7 cellular contexts compared by ENCODE assay signal in genomic region chr5:16455670-16456069, GRCh38. TPM values are rescaled to one million over a fixed set of nuclear protein-coding genes. Genes with fewer than 3 reads are reported as not detected.
A peak's percentile ranks its signal among the peaks of the same experiment; 100 is the strongest.
DNase-seq lines count a peak whose midpoint lies in the region; ATAC-seq, FAIRE-seq and TF ChIP-seq lines count a peak whose summit lies in the region.

No MANE protein-coding gene starts in this region.

- H3K36me3 ChIP-seq in K562 (ENCODE audit: control insufficient read depth, insufficient read depth, low read length), result peaks cover 95% of the 10 kb centered on the region

- H3K9ac ChIP-seq in K562 (ENCODE audit: insufficient read depth in 1 of 2, low read depth in 2 of 2, low read length in 2 of 2), result no peak overlapping the region

- no peaks in the 10 kb centered on the region for H3K27me3 Mint-ChIP-seq in osteocyte (ENCODE audit: unreplicated experiment)

- in situ Hi-C loops in K562 (cut with MboI), result loop anchor here (10.0 kb wide), 2 partner anchors 101 to 291 kb away; no protein-coding TSS in a partner anchor

- 89% methylated on average over 5 of the region's 5 CpGs for WGBS in K562 (ENCODE audit: insufficient coverage, low coverage, missing lambda C conversion rate)

- ATAC-seq in GM18868 (IDR thresholded peaks at IDR 0.05; ENCODE audit: unreplicated experiment), result peak; percentile 24
- peak; percentile 16 for ATAC-seq in HG03354 (IDR thresholded peaks at IDR 0.05; ENCODE audit: poor library complexity, severe bottlenecking, unreplicated experiment)
- ATAC-seq in K562, result no peak
- no peak for ATAC-seq in GM21723 (IDR thresholded peaks at IDR 0.05; ENCODE audit: unreplicated experiment)
- no peak for ATAC-seq in HG03378 (IDR thresholded peaks at IDR 0.05; ENCODE audit: unreplicated experiment)

- H3K4me1 ChIP-seq in K562 (replicated peaks in 1 of 2; ENCODE audit: control insufficient read depth in 2 of 2, insufficient read depth in 2 of 2, low read length in 2 of 2), result peaks cover 0 to 16% of the 10 kb centered on the region in 2 experiments; a peak in 2 of 5 replicates

- TF ChIP-seq RAD21 in K562 (CRISPR knock-in tag; conservative IDR thresholded peaks at IDR 0.05 in 1 of 2, IDR thresholded peaks at IDR 0.05 in 1 of 2), result no peak

- no peak overlapping the region for H3K4me3 ChIP-seq in K562

- no peaks in the 10 kb centered on the region for H3K9me3 ChIP-seq in K562 (replicated peaks; ENCODE audit: control insufficient read depth, insufficient read depth, low read depth, low read length)

- CTCF ChIA-PET in K562 (lab: Yijun Ruan, JAX; ENCODE audit: low intra/inter-chr PET ratio), result interaction anchor here (2.1 kb wide), 1 partner anchor 109 kb away, joined by 4 read pairs; no protein-coding TSS in a partner anchor

- intact Hi-C loops in K562 (cut with micrococcal nuclease), result loop anchor here (1.0 to 2.0 kb wide), 2 partner anchors 110 to 295 kb away; no protein-coding TSS in a partner anchor

- no TSS peak for BruUV-seq in K562 (replicated peaks; lab: Mats Ljungman, UMichigan)

- no peaks in the 10 kb centered on the region for H3K27me3 ChIP-seq in K562 (ENCODE audit: control insufficient read depth in 2 of 2, insufficient read depth in 2 of 2, low read length in 2 of 2)

- H3K27ac ChIP-seq in K562 (ENCODE audit: extremely low read depth, low read depth, low read length), result peak overlapping the region; percentile 51; the same call in 2 of the 3 replicates

- no peak overlapping the region for H2AFZ ChIP-seq in K562 (ENCODE audit: low read depth, low read length)

- H3K4me3 Mint-ChIP-seq in osteocyte (ENCODE audit: unreplicated experiment), result no peak overlapping the region

- TF ChIP-seq POLR2A in K562 (conservative IDR thresholded peaks at IDR 0.05), result no peak

- POLR2A ChIA-PET in K562 (lab: Yijun Ruan, JAX), result interaction anchor here (0.6 to 1.7 kb wide), 5 partner anchors 9 to 576 kb away, joined by 3 to 7 read pairs (median 3); no protein-coding TSS in a partner anchor

- no peak for FAIRE-seq in K562 (lab: Jason Lieb, UNC)

- DNase-seq in K562 (ENCODE audit: extremely low read depth in 1 of 4, low spot score in 3 of 4), result no peak
- no peak for DNase-seq in osteocyte (ENCODE audit: extremely low spot score, unreplicated experiment)
- DNase-seq in HT-29 (ENCODE audit: low spot score), result no peak

- H3K4me1 Mint-ChIP-seq in osteocyte (ENCODE audit: unreplicated experiment), result peaks cover 9% of the 10 kb centered on the region

- peaks cover 4% of the 10 kb centered on the region for H3K9me1 ChIP-seq in K562 (ENCODE audit: control insufficient read depth, insufficient read depth, low read length)

- peaks cover 47% of the 10 kb centered on the region for H3K36me3 Mint-ChIP-seq in osteocyte (ENCODE audit: unreplicated experiment)

- H3K27ac Mint-ChIP-seq in osteocyte (ENCODE audit: unreplicated experiment), result peak overlapping the region; percentile 28

- H3K4me2 ChIP-seq in K562 (ENCODE audit: insufficient read depth, low read length), result peak overlapping the region; percentile 19; the same call in 1 of the 2 replicates

- TF ChIP-seq EP300 in K562 (IDR thresholded peaks at IDR 0.05; ENCODE audit: low read length), result no peak

- TF ChIP-seq CTCF in K562 (IDR thresholded peaks at IDR 0.05 in 2 of 3, conservative IDR thresholded peaks at IDR 0.05 in 1 of 3; ENCODE audit: insufficient read depth in 2 of 3, low read depth in 1 of 3, low read length in 3 of 3), result no peak
- TF ChIP-seq CTCF in osteocyte (IDR thresholded peaks at IDR 0.05), result no peak

- H4K20me1 ChIP-seq in K562 (replicated peaks; ENCODE audit: control insufficient read depth, insufficient read depth, low read length), result peaks cover 8% of the 10 kb centered on the region

- H3K9me3 Mint-ChIP-seq in osteocyte (ENCODE audit: unreplicated experiment), result no peaks in the 10 kb centered on the region

- peaks cover 33% of the 10 kb centered on the region for H3K79me2 ChIP-seq in K562 (ENCODE audit: control insufficient read depth, insufficient read depth, low read length)

TF ChIP-seq in K562, 482 proteins besides CTCF, POLR2A, EP300 and RAD21 (continues in another document):
- TF ChIP-seq RBFOX2 (IDR thresholded peaks at IDR 0.05; ENCODE audit: low read depth, low read length) (0 out of 2 replicates have a peak, but pooled peaks have one; percentile 18), NR2C2 (CRISPR knock-in tag; IDR thresholded peaks at IDR 0.05) (no peak), NR2C2 (tag; IDR thresholded peaks at IDR 0.05) (peak; percentile 11; the same call in 1 of the 2 replicates), CBX2 (IDR thresholded peaks at IDR 0.05; ENCODE audit: insufficient read depth, low read length, poor library complexity, severe bottlenecking) (no peak), ZNF639 (CRISPR knock-in tag; conservative IDR thresholded peaks at IDR 0.05 in 1 of 2, IDR thresholded peaks at IDR 0.05 in 1 of 2) (no peak), BACH1 (tag; IDR thresholded peaks at IDR 0.05) (0 out of 2 replicates have a peak, but pooled peaks have one; percentile 39), SRF (CRISPR knock-in tag; IDR thresholded peaks at IDR 0.05) (no peak), ZNF217 (CRISPR knock-in tag; IDR thresholded peaks at IDR 0.05) (no peak), ZBTB2 (IDR thresholded peaks at IDR 0.05) (no peak), NFE2L1 (tag; IDR thresholded peaks at IDR 0.05; ENCODE audit: borderline replicate concordance, low read depth) (no peak), GTF2B (IDR thresholded peaks at IDR 0.05; ENCODE audit: extremely low read depth, insufficient read length) (no peak), U2AF1 (optimal IDR thresholded peaks at IDR 0.05; ENCODE audit: low read depth, low read length) (no peak), THRAP3 (IDR thresholded peaks at IDR 0.05; ENCODE audit: borderline replicate concordance) (no peak), MBD1 (CRISPR knock-in tag; IDR thresholded peaks at IDR 0.05) (no peak)

RNA-seq across cellular contexts. Expression of gene ZNF622, which starts 9.9 kb away (rescaled TPM):
- total RNA-seq in K562 (2011; cell fraction: chromatin; rRNA removed; ENCODE audit: low replicate concordance), result 10.3 and 10.4 TPM in 2 replicates
- total RNA-seq in K562 (2011; cell fraction: nucleolus; rRNA removed), result 10.4 and 12.8 TPM in 2 replicates
- total RNA-seq in K562 (2011; cell fraction: nucleoplasm; rRNA removed), result 9.8 and 10.2 TPM in 2 replicates
- 51.5 and 59.8 TPM in 2 replicates for total RNA-seq in K562 (2014; rRNA removed)
- total RNA-seq in K562 (2014; rRNA removed; fragmentation: Illumina TruSeq; extraction: Trizol), result 34.6 and 34.8 TPM in 2 replicates
- 46.0 and 47.7 TPM in 2 replicates for total RNA-seq in K562 (2015; rRNA removed; fragmentation: Illumina TruSeq; extraction: Trizol)
- total RNA-seq in K562 (2021), result 41.0 and 49.5 TPM in 2 replicates
- 16.6 and 22.7 TPM in 2 replicates for polyA plus RNA-seq in K562 (2011; rRNA removed)
- 14.7 and 18.1 TPM in 2 replicates for polyA plus RNA-seq in K562 (2011; cell fraction: cytosol; rRNA removed)
- 10.4 and 10.8 TPM in 2 replicates for polyA plus RNA-seq in K562 (2011; cell fraction: nucleus; rRNA removed)
- polyA plus RNA-seq in K562 (2012), result 41.3 and 41.8 TPM in 2 replicates
- polyA plus RNA-seq in K562 (2014; fragmentation: Illumina TruSeq; extraction: Trizol), result 27.7 and 36.6 TPM in 2 replicates
- polyA plus RNA-seq in K562 (2014; fragmentation: Nextera tagmentation; extraction: Ambion mirVana), result 1 to 10 TPM; 9.6 TPM
- polyA plus RNA-seq in K562 (2014; rRNA removed), result 32.3 and 36.8 TPM in 2 replicates
- 23.6 and 23.8 TPM in 2 replicates for polyA minus RNA-seq in K562 (2011; rRNA and poly(A)+ RNA removed)
- polyA minus RNA-seq in K562 (2011; cell fraction: cytosol; rRNA and poly(A)+ RNA removed), result 11.0 and 13.0 TPM in 2 replicates
- polyA minus RNA-seq in K562 (2011; cell fraction: nucleus; rRNA and poly(A)+ RNA removed), result 16.6 and 21.2 TPM in 2 replicates
- 29.2 and 30.7 TPM in 2 replicates for total RNA-seq in osteocyte
- 42.6 and 46.3 TPM in 2 replicates for total RNA-seq in HT-29 (2014; rRNA removed; shearing (Covaris generic))

Comparison
In these comparisons a context has a peak if more than half of its experiments do, and no peak if none do; other contexts are left out.
1. ATAC-seq: peak in GM18868 (single experiment) and HG03354 (single experiment); none in K562 (single experiment), GM21723 (single experiment) and HG03378 (single experiment).